8 cellular contexts compared by ENCODE assay signal in genomic region chrX:18887177-18887820, GRCh38.
DNase-seq lines count a peak whose midpoint lies in the region; ATAC-seq and TF ChIP-seq lines count a peak whose summit lies in the region.

No MANE protein-coding gene starts in this region.

- H3K27me3 Mint-ChIP-seq in CD8-positive, alpha-beta T cell (ENCODE audit: low read depth): no peaks in the 10 kb centered on the region

- H3K36me3 Mint-ChIP-seq in CD8-positive, alpha-beta T cell: no peaks in the 10 kb centered on the region

- no peak for ATAC-seq in CD8-positive, alpha-beta T cell
- peak; percentile 66 for ATAC-seq in Right ventricle myocardium inferior

- 33 to 45% (median 44%) methylated on average over 24 to 25 of the region's 25 CpGs for WGBS in ovary, 3 donors

- in situ Hi-C loops in ACHN (cut with HindIII; ENCODE audit: low pct_ligation_motif_present, low pct_unique_long_range_greater_than_20kb, low sequenced_read_pairs): no loop called here

- no peak overlapping the region for H3K4me3 ChIP-seq in CD8-positive, alpha-beta T cell (ENCODE audit: low read depth, low read length)
- H3K4me3 ChIP-seq in SJCRH30 (peak overlapping the region; percentile 57), ovary (no peak overlapping the region)

- CTCF ChIA-PET in CD8-positive, alpha-beta T cell (lab: Charles Lee): interaction anchor here (0.6 to 1.1 kb wide), 3 partner anchors 24 to 104 kb away, joined by 3 read pairs; no protein-coding TSS in a partner anchor

- peaks cover 27% of the 10 kb centered on the region for H3K4me1 ChIP-seq in CD8-positive, alpha-beta T cell (ENCODE audit: insufficient read depth, low read length)
- H3K4me1 ChIP-seq in SJCRH30 (peaks cover 10% of the 10 kb centered on the region), ovary (ENCODE audit: insufficient read depth) (peaks cover 5% of the 10 kb centered on the region)

- TF ChIP-seq EP300 in ovary (IDR thresholded peaks at IDR 0.05): no peak

- peak overlapping the region; percentile 91 for H3K27ac Mint-ChIP-seq in CD8-positive, alpha-beta T cell

- no peak for DNase-seq in CD8-positive, alpha-beta T cell
- DNase-seq in SJCRH30 (peak in 1 of 2 experiments; percentile 13), Right ventricle myocardium inferior (ENCODE audit: missing footprints) (peak; percentile 75), ovary (peak in 3 of 5 donors; percentile 34 to 49 (median 35)), ACHN (no peak), SKM-1 treated with dmso at 0.1 percent for 144 hours (lab: John Stamatoyannopoulos, UW; ENCODE audit: unreplicated experiment) (no peak), iPS-NIHi11 (ENCODE audit: low spot score) (no peak), NCI-H82 (lab: John Stamatoyannopoulos, UW) (no peak)

- intact Hi-C loops in CD8-positive, alpha-beta T cell (cut with DNase I, micrococcal nuclease): loop anchor here (2.0 to 5.0 kb wide), 5 partner anchors 95 to 495 kb away; partner anchors contain the start of genes PHKA2 (in 2 of the 2) and CDKL5 (in 1 of the 2)
- intact Hi-C loops in Right ventricle myocardium inferior (cut with DNase I) (loop anchor here (2.0 to 10.0 kb wide), 3 partner anchors 215 to 462 kb away; partner anchors contain the start of genes CDKL5 and RS1), ovary (cut with DNase I) (no loop called here)

- H3K36me3 ChIP-seq in CD8-positive, alpha-beta T cell (ENCODE audit: insufficient read depth, low read length): no peaks in the 10 kb centered on the region
- no peaks in the 10 kb centered on the region for H3K36me3 ChIP-seq in SJCRH30
- H3K36me3 ChIP-seq in ovary: no peaks in the 10 kb centered on the region

- H3K9me3 ChIP-seq in CD8-positive, alpha-beta T cell (ENCODE audit: low read length): no peaks in the 10 kb centered on the region
- H3K9me3 ChIP-seq in SJCRH30 (replicated peaks) (no peaks in the 10 kb centered on the region), ovary (no peaks in the 10 kb centered on the region)

- no peak overlapping the region for H3K27ac ChIP-seq in CD8-positive, alpha-beta T cell (ENCODE audit: low read depth, low read length)
- H3K27ac ChIP-seq in SJCRH30 (peak overlapping the region; percentile 92), ovary (peak overlapping the region in 1 of 2 donors; percentile 77)

- no peaks in the 10 kb centered on the region for H3K27me3 ChIP-seq in CD8-positive, alpha-beta T cell (ENCODE audit: insufficient read depth, low read length)
- H3K27me3 ChIP-seq in SJCRH30 (no peaks in the 10 kb centered on the region), ovary (no peaks in the 10 kb centered on the region)

- no peak for TF ChIP-seq POLR2A in ovary (IDR thresholded peaks at IDR 0.05)

- no peaks in the 10 kb centered on the region for H3K9me3 Mint-ChIP-seq in CD8-positive, alpha-beta T cell

- TF ChIP-seq CTCF in CD8-positive, alpha-beta T cell (IDR thresholded peaks at IDR 0.05): no peak
- no peak for TF ChIP-seq CTCF in ovary (IDR thresholded peaks at IDR 0.05)

- H3K4me3 Mint-ChIP-seq in CD8-positive, alpha-beta T cell: peak overlapping the region; percentile 88

- peaks cover 33% of the 10 kb centered on the region for H3K4me1 Mint-ChIP-seq in CD8-positive, alpha-beta T cell (ENCODE audit: low read depth)

- POLR2A ChIA-PET in CD8-positive, alpha-beta T cell (lab: Charles Lee): no interaction called here

Comparison
In these comparisons a context has a peak if more than half of its experiments do, and no peak if none do; other contexts are left out.
1. DNase-seq: peak in Right ventricle myocardium inferior (single experiment) and ovary (3 of 5); none in CD8-positive, alpha-beta T cell (0 of 7), ACHN (single experiment), SKM-1 treated with dmso at 0.1 percent for 144 hours (single experiment), iPS-NIHi11 (single experiment) and NCI-H82 (single experiment).
2. intact Hi-C loops: an anchor here in CD8-positive, alpha-beta T cell (2.0 to 5.0 kb wide) and Right ventricle myocardium inferior (2.0 to 10.0 kb wide); none called in ovary.